In genomic region chr11:2655834-2656622, GRCh38 we compare ENCODE assay signal across 12 cellular contexts. TPM values are rescaled to one million over a fixed set of nuclear protein-coding genes. Genes with fewer than 3 reads are reported as not detected.
A peak's percentile ranks its signal among the peaks of the same experiment; 100 is the strongest.
DNase-seq lines count a peak whose midpoint lies in the region; ATAC-seq lines count a peak whose summit lies in the region.
"Had no signal": no experiment of that assay in that cellular context is flagged by ENCODE, and none has a peak within 500 bp of the region (broad histone marks: within the 10 kb centered on the region; RNA-seq: fewer than 3 reads in every experiment).

No MANE protein-coding gene starts in this region.

- H3K4me3 Mint-ChIP-seq in central memory CD8-positive, alpha-beta T cell, result no peak overlapping the region
- peak overlapping the region in 1 of 10 donors; percentile 3 for H3K4me3 Mint-ChIP-seq in naive thymus-derived CD8-positive, alpha-beta T cell
- H3K4me3 Mint-ChIP-seq: stimulated activated naive CD8-positive, alpha-beta T cell treated with anti-CD3 and anti-CD28 coated beads, Interleukin-15, Interleukin-2, amounts not matched to agents 100 ng/mL and 50 ng/mL, for 24 hours had no signal

- peaks cover 29% of the 10 kb centered on the region for H3K27me3 Mint-ChIP-seq in central memory CD8-positive, alpha-beta T cell
- H3K27me3 Mint-ChIP-seq in naive thymus-derived CD8-positive, alpha-beta T cell, result no peaks in the 10 kb centered on the region
- H3K27me3 Mint-ChIP-seq: stimulated activated naive CD8-positive, alpha-beta T cell treated with anti-CD3 and anti-CD28 coated beads, Interleukin-15, Interleukin-2, amounts not matched to agents 100 ng/mL and 50 ng/mL, for 24 hours had no signal

- DNase-seq in Daoy (ENCODE audit: low read depth), result peak; percentile 75
- peak; percentile 23 for DNase-seq in NCI-H1105 treated with DMSO at 0.1 percent for 48 hours (lab: John Stamatoyannopoulos, UW)
- DNase-seq in central memory CD8-positive, alpha-beta T cell (ENCODE audit: low spot score in 2 of 2), result no peak
- peak; percentile 47 for DNase-seq in myocyte (ENCODE audit: low read depth)
- no peak for DNase-seq in activated CD4-positive, CD25-positive, alpha-beta regulatory T cell (lab: John Stamatoyannopoulos, UW)
- DNase-seq in naive thymus-derived CD8-positive, alpha-beta T cell, result no peak
- DNase-seq: NCI-H446, SK-N-SH had no signal

- POLR2A ChIA-PET in naive thymus-derived CD8-positive, alpha-beta T cell (lab: Charles Lee), result interaction anchor here (1.7 kb wide), 1 partner anchor 16 kb away, joined by 3 read pairs; no protein-coding TSS in a partner anchor

- H3K9me3 Mint-ChIP-seq in central memory CD8-positive, alpha-beta T cell, result peaks cover 1% of the 10 kb centered on the region
- H3K9me3 Mint-ChIP-seq in naive thymus-derived CD8-positive, alpha-beta T cell, result peaks cover 0 to 11% (median 5%) of the 10 kb centered on the region in 9 donors

- no peaks in the 10 kb centered on the region for H3K4me1 Mint-ChIP-seq in central memory CD8-positive, alpha-beta T cell
- peaks cover 2 to 23% (median 13%) of the 10 kb centered on the region in 4 donors for H3K4me1 Mint-ChIP-seq in naive thymus-derived CD8-positive, alpha-beta T cell

- ATAC-seq in central memory CD8-positive, alpha-beta T cell (replicated peaks; ENCODE audit: extremely low read depth, poor library complexity, severe bottlenecking), result no peak
- ATAC-seq in naive thymus-derived CD8-positive, alpha-beta T cell, result no peak
- ATAC-seq in GM19035 (IDR thresholded peaks at IDR 0.05; ENCODE audit: unreplicated experiment) (no peak), GM19467 (IDR thresholded peaks at IDR 0.05; ENCODE audit: unreplicated experiment) (no peak)
- ATAC-seq: foreskin keratinocyte had no signal

- H3K27ac Mint-ChIP-seq in central memory CD8-positive, alpha-beta T cell (ENCODE audit: low read depth), result peak overlapping the region; percentile 32
- H3K27ac Mint-ChIP-seq in naive thymus-derived CD8-positive, alpha-beta T cell, result peak overlapping the region in 2 of 10 donors; percentile 31 to 52
- H3K27ac Mint-ChIP-seq: stimulated activated naive CD8-positive, alpha-beta T cell treated with anti-CD3 and anti-CD28 coated beads, Interleukin-15, Interleukin-2, amounts not matched to agents 100 ng/mL and 50 ng/mL, for 24 hours had no signal

- H3K36me3 Mint-ChIP-seq in central memory CD8-positive, alpha-beta T cell (ENCODE audit: insufficient read depth), result no peaks in the 10 kb centered on the region
- peaks cover 27 to 54% (median 49%) of the 10 kb centered on the region in 3 donors for H3K36me3 Mint-ChIP-seq in naive thymus-derived CD8-positive, alpha-beta T cell

RNA-seq across cellular contexts. Expression of gene KCNQ1OT1, which starts 43.8 kb away (rescaled TPM):
- 0.77 and 1.1 TPM in 2 replicates for total RNA-seq in Daoy (2014; rRNA removed; shearing (Covaris generic))
- total RNA-seq in myocyte, result 2.5 TPM in 2 replicates
- polyA plus RNA-seq in myocyte (2012), result 0.47 TPM
- under 1 TPM; 0.21 to 0.22 TPM for total RNA-seq in naive thymus-derived CD8-positive, alpha-beta T cell
- polyA plus RNA-seq in naive thymus-derived CD8-positive, alpha-beta T cell, result under 1 TPM; 0.03 to 0.05 (median 0.05) TPM

Comparison
In these comparisons a context has a peak if more than half of its experiments do, and no peak if none do; other contexts are left out.
1. DNase-seq: peak in Daoy (single experiment), NCI-H1105 treated with DMSO at 0.1 percent for 48 hours (single experiment) and myocyte (single experiment); none in central memory CD8-positive, alpha-beta T cell (0 of 2), activated CD4-positive, CD25-positive, alpha-beta regulatory T cell (0 of 4) and naive thymus-derived CD8-positive, alpha-beta T cell (0 of 10).